ENCODE assay signal across 16 cellular contexts in the genomic region with DNA sequence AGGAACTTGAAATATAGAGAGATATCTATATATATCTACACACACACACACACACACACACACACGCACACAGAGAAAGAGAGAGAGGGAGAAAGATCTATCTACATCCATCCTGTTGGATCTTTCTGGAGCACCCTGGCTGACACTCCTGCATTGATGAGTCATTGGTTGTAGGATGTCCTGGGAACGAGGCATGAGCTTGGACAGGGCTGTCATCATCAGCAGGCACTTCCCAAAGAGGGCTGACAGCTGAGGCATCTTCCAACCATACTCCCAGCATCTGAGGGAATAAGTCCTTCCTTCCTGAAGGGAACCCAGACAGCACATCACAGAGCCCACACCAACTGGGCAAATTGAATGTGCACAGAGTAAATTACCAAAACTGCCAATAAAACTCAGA.
"Had no signal": no experiment of that assay in that cellular context is flagged by ENCODE, and none has a peak within 500 bp of the region (broad histone marks: within the 10 kb centered on the region; RNA-seq: fewer than 3 reads in every experiment).

No MANE protein-coding gene starts in this region.

- H3K4me3 ChIP-seq: coronary artery, mucosa of descending colon, right atrium auricular region had no signal

- H3K27ac ChIP-seq: coronary artery, right atrium auricular region had no signal

- H3K36me3 ChIP-seq: right atrium auricular region had no signal

- H3K4me1 ChIP-seq: right atrium auricular region had no signal

- H3K9me3 ChIP-seq: mucosa of descending colon, right atrium auricular region had no signal

- DNase-seq: activated B cell treated with CpG ODN at 0.5 μM for 24 hours; activated CD4-positive, alpha-beta T cell treated with anti-CD3 and anti-CD28 coated beads, Interleukin-2, amount 10 ng/mL, durations not matched to agents 7 days and 5 days; activated CD8-positive, alpha-beta memory T cell treated with anti-CD3 and anti-CD28 coated beads for 24 hours; activated naive CD4-positive, alpha-beta T cell treated with anti-CD3 and anti-CD28 coated beads, Interleukin-2, amount 10 ng/mL, durations not matched to agents 7 days and 5 days; central memory CD4-positive, alpha-beta T cell; effector CD8-positive, alpha-beta T cell; glutamatergic neuron; immature natural killer cell; mammary epithelial cell; mucosa of descending colon; natural killer cell; small intestine; stimulated activated naive B cell treated with anti-CD40 and anti-IgM and Interleukin-4, amounts not matched to agents 10 μg/mL and 1 μg/mL and 100 μg/mL, for 72 hours; trophoblast cell had no signal

- H3K27me3 ChIP-seq: right atrium auricular region had no signal
